Comparison of ENCODE assay signal across 23 cellular contexts in genomic region chr5:60274704-60275103, GRCh38.
"Had no signal": no experiment of that assay in that cellular context is flagged by ENCODE, and none has a peak within 500 bp of the region (broad histone marks: within the 10 kb centered on the region; RNA-seq: fewer than 3 reads in every experiment).

No MANE protein-coding gene starts in this region.

- DNase-seq: activated CD4-positive, alpha-beta memory T cell treated with anti-CD3 and anti-CD28 coated beads, Interleukin-2, amount 10 ng/mL, durations not matched to agents 7 days and 5 days; activated CD4-positive, alpha-beta T cell treated with anti-CD3 and anti-CD28 coated beads for 1 hour; activated CD4-positive, alpha-beta T cell treated with anti-CD3 and anti-CD28 coated beads, Interleukin-2, amount 10 ng/mL, durations not matched to agents 7 days and 5 days; activated CD8-positive, alpha-beta memory T cell treated with anti-CD3 and anti-CD28 coated beads, Interleukin-2, amount 50 U/mL, for 48 hours; activated gamma-delta T cell treated with Interleukin-2 at 50 U/mL for 16 hours; activated T-cell treated with anti-CD3 and anti-CD28 coated beads, Interleukin-2, amount 50 U/mL, for 24 hours; endodermal cell; gastrocnemius medialis; islet precursor cell; midbrain; naive thymus-derived CD4-positive, alpha-beta T cell; nucleus accumbens; psoas muscle; stimulated activated naive CD4-positive, alpha-beta T cell; T-helper 2 cell; transverse colon had no signal

- H3K4me1 ChIP-seq: gastrocnemius medialis, parathyroid adenoma, psoas muscle, right atrium auricular region, suprapubic skin, transverse colon had no signal

- H3K4me3 ChIP-seq: gastrocnemius medialis, hepatocyte, psoas muscle, right atrium auricular region, suprapubic skin, transverse colon had no signal

- H3K27me3 ChIP-seq: gastrocnemius medialis, hepatocyte, right atrium auricular region, suprapubic skin, transverse colon had no signal

- H3K27ac ChIP-seq: gastrocnemius medialis, hepatocyte, parathyroid adenoma, psoas muscle, right atrium auricular region, suprapubic skin, transverse colon had no signal

- H3K9me3 ChIP-seq: gastrocnemius medialis, psoas muscle, right atrium auricular region, suprapubic skin, transverse colon had no signal

- H3K36me3 ChIP-seq: gastrocnemius medialis, right atrium auricular region, suprapubic skin, transverse colon had no signal

- ATAC-seq: activated T-helper 17 cell treated with anti-CD3 and anti-CD28 coated beads, Interleukin-2, amount 50 U/mL, for 72 hours; esophagus mucosa; gastrocnemius medialis; naive thymus-derived CD4-positive, alpha-beta T cell; psoas muscle; WTC11 had no signal
